Comparison of ENCODE assay signal across 12 cellular contexts in genomic region chr12:77685906-77686305, GRCh38.
DNase-seq lines count a peak whose midpoint lies in the region; ATAC-seq and TF ChIP-seq lines count a peak whose summit lies in the region.
"Had no signal": no experiment of that assay in that cellular context is flagged by ENCODE, and none has a peak within 500 bp of the region (broad histone marks: within the 10 kb centered on the region; RNA-seq: fewer than 3 reads in every experiment).

No MANE protein-coding gene starts in this region.

- no peak overlapping the region for H3K18ac ChIP-seq in mesenchymal stem cell (ENCODE audit: low read depth in 1 of 2, low read length in 2 of 2)

- BruUV-seq in HCT116 (replicated peaks; lab: Mats Ljungman, UMichigan): no TSS peak

- RAD21 ChIA-PET in HCT116 (lab: Charles Lee; ENCODE audit: low non-redundant PET in 1 of 2, low total read pairs in 2 of 2, uncharacterized antibody in 2 of 2, unreplicated experiment in 2 of 2): interaction anchor here (0.6 to 1.4 kb wide), 5 partner anchors 160 to 637 kb away, joined by 3 to 4 read pairs (median 3); no protein-coding TSS in a partner anchor

- POLR2A ChIA-PET in HCT116 (lab: Charles Lee): no interaction called here

- H2BK5ac ChIP-seq in mesenchymal stem cell (ENCODE audit: low read depth, low read length, poor library complexity, severe bottlenecking): no peak overlapping the region

- CTCF ChIA-PET in HCT116 (lab: Charles Lee): interaction anchor here (0.6 to 4.1 kb wide), 11 partner anchors 71 to 731 kb away, joined by 3 to 33 read pairs (median 5); no protein-coding TSS in a partner anchor

- H2BK12ac ChIP-seq in mesenchymal stem cell (ENCODE audit: low read length in 2 of 2): no peak overlapping the region

- H3K36me3 ChIP-seq in HCT116 (ENCODE audit: control insufficient read depth in 1 of 2, insufficient read depth in 2 of 2, low read length in 2 of 2) (no peaks in the 10 kb centered on the region), mesenchymal stem cell (ENCODE audit: control insufficient read depth in 1 of 2, insufficient read depth in 2 of 2, low read depth in 1 of 2, low read length in 2 of 2) (no peaks in the 10 kb centered on the region)
- H3K36me3 ChIP-seq: BE2C had no signal

- H2AK5ac ChIP-seq in mesenchymal stem cell (ENCODE audit: low read length, severe bottlenecking): no peak overlapping the region

- H3K9me2 ChIP-seq in HCT116 (ENCODE audit: insufficient read depth): no peaks in the 10 kb centered on the region; the same call in 1 of the 2 replicates

- no peak overlapping the region for H3K4me3 ChIP-seq in HCT116 (replicated peaks in 1 of 2; ENCODE audit: low read depth in 1 of 2, low read length in 2 of 2)
- H3K4me3 ChIP-seq in mesenchymal stem cell (ENCODE audit: insufficient read depth in 1 of 2, low read depth in 1 of 2, low read length in 2 of 2): no peak overlapping the region

- H3K14ac ChIP-seq in mesenchymal stem cell (ENCODE audit: low read length in 2 of 2): no peak overlapping the region

- H2BK120ac ChIP-seq in mesenchymal stem cell (ENCODE audit: low read depth, low read length): no peak overlapping the region

- intact Hi-C loops in HCT116 (cut with micrococcal nuclease): loop anchor here (1.0 to 5.0 kb wide), 4 partner anchors 534 to 1064 kb away; no protein-coding TSS in a partner anchor
- intact Hi-C loops in cardiac septum (cut with DNase I): loop anchor here (2.0 kb wide), 1 partner anchor 533 kb away; no protein-coding TSS in a partner anchor

- H3K27me3 ChIP-seq in HCT116 (ENCODE audit: insufficient read depth, low read length): no peaks in the 10 kb centered on the region
- H3K27me3 ChIP-seq in mesenchymal stem cell (ENCODE audit: control insufficient read depth in 1 of 2, insufficient read depth in 1 of 2, low read length in 2 of 2): no peaks in the 10 kb centered on the region
- H3K27me3 ChIP-seq: BE2C had no signal

- no peak for TF ChIP-seq RAD21 in HCT116 (IDR thresholded peaks at IDR 0.05; ENCODE audit: low read depth)

- H3K23ac ChIP-seq in mesenchymal stem cell (ENCODE audit: low read length in 2 of 2): no peak overlapping the region

- no peak overlapping the region for H3K4ac ChIP-seq in mesenchymal stem cell (ENCODE audit: low read depth in 1 of 2, low read length in 2 of 2)

- no peak overlapping the region for H3K9ac ChIP-seq in HCT116 (ENCODE audit: low read length)
- peak overlapping the region; percentile 34 for H3K9ac ChIP-seq in mesenchymal stem cell (ENCODE audit: low read length)

- no peaks in the 10 kb centered on the region for H3K79me1 ChIP-seq in mesenchymal stem cell (replicated peaks; ENCODE audit: low read length, poor library complexity, severe bottlenecking)

- no peak for TF ChIP-seq POLR2A in HCT116 (IDR thresholded peaks at IDR 0.05; ENCODE audit: borderline replicate concordance, extremely low read depth, insufficient read depth, insufficient read length)

- no peak overlapping the region for H4K91ac ChIP-seq in mesenchymal stem cell (ENCODE audit: low read length)

- H3K4me2 ChIP-seq in HCT116 (ENCODE audit: low read length) (no peak overlapping the region), mesenchymal stem cell (ENCODE audit: low read length, poor library complexity, severe bottlenecking) (no peak overlapping the region)

- WGBS in mesenchymal stem cell: 97% methylated on average over 2 of the region's 2 CpGs

- H3K9me3 ChIP-seq in HCT116 (ENCODE audit: control insufficient read depth in 1 of 2, insufficient read depth in 1 of 2, low read depth in 1 of 2, low read length in 2 of 2): no peaks in the 10 kb centered on the region
- H3K9me3 ChIP-seq in mesenchymal stem cell (ENCODE audit: control insufficient read depth, low read length): no peaks in the 10 kb centered on the region
- H3K9me3 ChIP-seq: BE2C had no signal

- H2AFZ ChIP-seq in HCT116 (ENCODE audit: low read depth, low read length, poor library complexity, severe bottlenecking) (peak overlapping the region; percentile 63), mesenchymal stem cell (ENCODE audit: low read depth, low read length) (no peak overlapping the region)

- TF ChIP-seq CTCF in HCT116 (IDR thresholded peaks at IDR 0.05 in 2 of 3, conservative IDR thresholded peaks at IDR 0.05 in 1 of 3; ENCODE audit: borderline replicate concordance in 1 of 3, insufficient read depth in 1 of 3, low read depth in 2 of 3, low read length in 2 of 3): no peak

- ATAC-seq in HCT116: no peak
- no peak for ATAC-seq in left lobe of liver

- H3K4me1 ChIP-seq in HCT116 (ENCODE audit: control insufficient read depth in 1 of 2, insufficient read depth in 2 of 2, low read length in 2 of 2) (peaks cover 0 to 3% of the 10 kb centered on the region in 2 experiments; a peak in 1 of 4 replicates), mesenchymal stem cell (ENCODE audit: control insufficient read depth, insufficient read depth, low read depth, low read length) (peaks cover 1% of the 10 kb centered on the region)
- H3K4me1 ChIP-seq: BE2C had no signal

- no peak overlapping the region for H2BK15ac ChIP-seq in mesenchymal stem cell (ENCODE audit: low read depth, poor library complexity, severe bottlenecking)

- no peak overlapping the region for H4K8ac ChIP-seq in mesenchymal stem cell (ENCODE audit: low read length)

- no peak overlapping the region for H3K27ac ChIP-seq in HCT116 (ENCODE audit: low read depth, low read length)
- H3K27ac ChIP-seq in mesenchymal stem cell (ENCODE audit: low read length, poor library complexity, severe bottlenecking): no peak overlapping the region

- no peaks in the 10 kb centered on the region for H4K20me1 ChIP-seq in HCT116 (ENCODE audit: insufficient read depth)

- H3K79me2 ChIP-seq in HCT116 (ENCODE audit: insufficient read depth, low read length): no peaks in the 10 kb centered on the region

- DNase-seq in HCT116 (ENCODE audit: low read depth, low spot score) (no peak), amniotic epithelial cell (ENCODE audit: low read depth) (peak; percentile 61), mesenchymal stem cell (no peak), UCSD-AML1 (lab: John Stamatoyannopoulos, UW; ENCODE audit: unreplicated experiment) (no peak), left lobe of liver (ENCODE audit: low spot score) (no peak), NCI-H146 treated with DMSO at 0.1 percent for 48 hours (lab: John Stamatoyannopoulos, UW; ENCODE audit: unreplicated experiment) (no peak), cardiac septum (ENCODE audit: low spot score) (no peak)
- DNase-seq: ACHN; BE2C; CD4-positive, CD25-positive, alpha-beta regulatory T cell; CD8-positive, alpha-beta memory T cell; HCEC 1CT had no signal

TF ChIP-seq in HCT116, 20 proteins besides CTCF, POLR2A, EP300 and RAD21 (continues in another document):
- TF ChIP-seq ZBTB33 (IDR thresholded peaks at IDR 0.05; ENCODE audit: extremely low read depth, insufficient replicate concordance, low read length): no peak
- TF ChIP-seq POLR2AphosphoS5 (IDR thresholded peaks at IDR 0.05; ENCODE audit: low read depth, low read length): no peak
- TF ChIP-seq ELF1 (IDR thresholded peaks at IDR 0.05; ENCODE audit: borderline replicate concordance, low read depth): no peak
- no peak for TF ChIP-seq EZH2phosphoT487 (IDR thresholded peaks at IDR 0.05; ENCODE audit: borderline replicate concordance)
- no peak for TF ChIP-seq SIN3A (IDR thresholded peaks at IDR 0.05; ENCODE audit: low read depth)
- no peak for TF ChIP-seq EZH2 (IDR thresholded peaks at IDR 0.05)
- no peak for TF ChIP-seq EGR1 (IDR thresholded peaks at IDR 0.05; ENCODE audit: low read depth)
- no peak for TF ChIP-seq SRF (IDR thresholded peaks at IDR 0.05; ENCODE audit: low read depth)
- no peak for TF ChIP-seq REST (IDR thresholded peaks at IDR 0.05; ENCODE audit: low read depth)
- no peak for TF ChIP-seq ATF3 (IDR thresholded peaks at IDR 0.05)
